23 cellular contexts compared by ENCODE assay signal in genomic region chr20:14521016-14521415, GRCh38.
"Had no signal": no experiment of that assay in that cellular context is flagged by ENCODE, and none has a peak within 500 bp of the region (broad histone marks: within the 10 kb centered on the region; RNA-seq: fewer than 3 reads in every experiment).

No MANE protein-coding gene starts in this region.

- H3K4me3 Mint-ChIP-seq: activated CD4-positive, alpha-beta T cell treated with anti-CD3 and anti-CD28 coated beads, Interleukin-2, amount 10 ng/mL, durations not matched to agents 24 days and 14 days; activated CD8-positive, alpha-beta memory T cell treated with anti-CD3 and anti-CD28 coated beads, Interleukin-2, amount 10 ng/mL, durations not matched to agents 7 days and 5 days; activated naive CD8-positive, alpha-beta T cell treated with anti-CD3 and anti-CD28 coated beads, Interleukin-2, amount 10 ng/mL, durations not matched to agents 7 days and 5 days; activated T-cell treated with anti-CD3 and anti-CD28 coated beads, Interleukin-2, amount 50 U/mL, for 72 hours; IgD-negative memory B cell; WTC11 had no signal

- ATAC-seq: activated CD8-positive, alpha-beta memory T cell treated with anti-CD3 and anti-CD28 coated beads, Interleukin-2, amount 10 ng/mL, durations not matched to agents 7 days and 5 days; activated T-cell treated with anti-CD3 and anti-CD28 coated beads, Interleukin-2, amount 50 U/mL, for 72 hours; WTC11 had no signal

- H3K4me1 Mint-ChIP-seq: activated CD4-positive, alpha-beta T cell treated with anti-CD3 and anti-CD28 coated beads, Interleukin-2, amount 10 ng/mL, durations not matched to agents 24 days and 14 days; activated CD8-positive, alpha-beta memory T cell treated with anti-CD3 and anti-CD28 coated beads, Interleukin-2, amount 10 ng/mL, durations not matched to agents 7 days and 5 days; activated naive CD8-positive, alpha-beta T cell treated with anti-CD3 and anti-CD28 coated beads, Interleukin-2, amount 10 ng/mL, durations not matched to agents 7 days and 5 days; IgD-negative memory B cell had no signal

- H3K9me3 Mint-ChIP-seq: activated naive CD8-positive, alpha-beta T cell treated with anti-CD3 and anti-CD28 coated beads, Interleukin-2, amount 10 ng/mL, durations not matched to agents 7 days and 5 days; IgD-negative memory B cell; WTC11 had no signal

- H3K27ac ChIP-seq: adrenal gland had no signal

- H3K27ac Mint-ChIP-seq: activated CD4-positive, alpha-beta T cell treated with anti-CD3 and anti-CD28 coated beads, Interleukin-2, amount 10 ng/mL, durations not matched to agents 24 days and 14 days; activated CD8-positive, alpha-beta memory T cell treated with anti-CD3 and anti-CD28 coated beads, Interleukin-2, amount 10 ng/mL, durations not matched to agents 7 days and 5 days; activated naive CD8-positive, alpha-beta T cell treated with anti-CD3 and anti-CD28 coated beads, Interleukin-2, amount 10 ng/mL, durations not matched to agents 7 days and 5 days; activated T-cell treated with anti-CD3 and anti-CD28 coated beads, Interleukin-2, amount 50 U/mL, for 72 hours; IgD-negative memory B cell; WTC11 had no signal

- H3K4me1 ChIP-seq: adrenal gland had no signal

- H3K27me3 Mint-ChIP-seq: activated CD4-positive, alpha-beta T cell treated with anti-CD3 and anti-CD28 coated beads, Interleukin-2, amount 10 ng/mL, durations not matched to agents 24 days and 14 days; activated CD8-positive, alpha-beta memory T cell treated with anti-CD3 and anti-CD28 coated beads, Interleukin-2, amount 10 ng/mL, durations not matched to agents 7 days and 5 days; activated naive CD8-positive, alpha-beta T cell treated with anti-CD3 and anti-CD28 coated beads, Interleukin-2, amount 10 ng/mL, durations not matched to agents 7 days and 5 days; IgD-negative memory B cell had no signal

- H3K27me3 ChIP-seq: adrenal gland had no signal

- H3K4me3 ChIP-seq: adrenal gland had no signal

- H3K36me3 Mint-ChIP-seq: activated CD8-positive, alpha-beta memory T cell treated with anti-CD3 and anti-CD28 coated beads, Interleukin-2, amount 10 ng/mL, durations not matched to agents 7 days and 5 days; activated naive CD8-positive, alpha-beta T cell treated with anti-CD3 and anti-CD28 coated beads, Interleukin-2, amount 10 ng/mL, durations not matched to agents 7 days and 5 days; WTC11 had no signal

- DNase-seq: activated CD4-positive, alpha-beta T cell treated with anti-CD3 and anti-CD28 coated beads for 1 hour; activated CD4-positive, alpha-beta T cell treated with anti-CD3 and anti-CD28 coated beads, Interleukin-2, amount 10 ng/mL, durations not matched to agents 24 days and 14 days; activated CD4-positive, alpha-beta T cell treated with anti-CD3 and anti-CD28 coated beads, Interleukin-2, amount 50 U/mL, for 48 hours; activated CD8-positive, alpha-beta memory T cell treated with anti-CD3 and anti-CD28 coated beads, Interleukin-2, amount 10 ng/mL, durations not matched to agents 7 days and 5 days; activated naive CD4-positive, alpha-beta T cell treated with anti-CD3 and anti-CD28 coated beads, Interleukin-2, amount 50 U/mL, for 16 hours; activated naive CD8-positive, alpha-beta T cell treated with anti-CD3 and anti-CD28 coated beads, Interleukin-2, amount 10 ng/mL, durations not matched to agents 7 days and 5 days; activated T-cell treated with anti-CD3 and anti-CD28 coated beads, Interleukin-2, amount 50 U/mL, for 72 hours; adrenal gland; anterior cingulate cortex; central memory CD4-positive, alpha-beta T cell; KG1; NCI-H1092; NCI-H1417; NCI-H1930; NCI-H2171 treated with DMSO at 0.1 percent for 48 hours; NCI-H226; NCI-H526; NCI-H774; OCI-M1; SHP77 treated with DMSO at 0.1 percent for 48 hours; T-helper 1 cell had no signal

- H3K36me3 ChIP-seq: adrenal gland had no signal

- H3K9me3 ChIP-seq: adrenal gland had no signal
